In the genomic region with DNA sequence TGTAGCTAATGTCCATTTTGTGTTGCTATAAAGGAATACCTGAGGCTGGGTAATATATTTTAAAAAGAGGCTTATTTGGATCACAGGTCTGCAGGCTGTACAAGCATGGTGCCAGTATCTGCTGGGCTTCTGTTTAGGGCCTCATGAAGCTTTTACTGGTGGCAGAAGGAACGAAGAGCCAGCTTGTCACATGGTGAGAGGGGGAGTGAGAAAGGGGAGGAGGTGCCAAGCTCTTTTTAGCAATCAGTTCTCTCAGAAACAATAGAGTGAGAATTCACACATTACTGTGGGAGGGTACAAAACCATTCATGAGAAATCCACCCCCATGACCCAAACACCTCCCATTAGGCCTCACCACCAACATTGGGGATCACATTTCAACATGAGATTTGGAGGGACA, we compare ENCODE assay signal across 19 cellular contexts.
"Had no signal": no experiment of that assay in that cellular context is flagged by ENCODE, and none has a peak within 500 bp of the region (broad histone marks: within the 10 kb centered on the region; RNA-seq: fewer than 3 reads in every experiment).

No MANE protein-coding gene starts in this region.

- DNase-seq: cortex of kidney; effector memory CD8-positive, alpha-beta T cell; immature natural killer cell; islet precursor cell; left colon; left ventricle myocardium inferior; lower lobe of right lung; midbrain; naive thymus-derived CD8-positive, alpha-beta T cell; nephron progenitor cell; retina; right lobe of liver; small intestine; stimulated activated CD4-positive, alpha-beta T cell treated with anti-CD3 and anti-CD28 coated beads, Interleukin-15, amount 100 ng/mL, for 24 hours; stimulated activated CD4-positive, alpha-beta T cell treated with anti-CD3 and anti-CD28 coated beads, Interleukin-2, amount 100 ng/mL, for 48 hours; stimulated activated naive B cell treated with anti-CD40 and anti-IgM and Interleukin-4, amounts not matched to agents 10 μg/mL and 1 μg/mL and 100 μg/mL, for 72 hours; transverse colon had no signal

- H3K27ac ChIP-seq: left ventricle myocardium inferior, lower lobe of right lung, right lobe of liver, suprapubic skin, transverse colon, vagina had no signal

- H3K27me3 ChIP-seq: right lobe of liver, suprapubic skin, transverse colon, vagina had no signal

- H3K4me1 ChIP-seq: left ventricle myocardium inferior, lower lobe of right lung, right lobe of liver, suprapubic skin, transverse colon, vagina had no signal

- H3K36me3 ChIP-seq: left ventricle myocardium inferior, lower lobe of right lung, right lobe of liver, suprapubic skin, transverse colon, vagina had no signal

- H3K9me3 ChIP-seq: lower lobe of right lung, right lobe of liver, suprapubic skin, transverse colon, vagina had no signal

- H3K4me3 ChIP-seq: left ventricle myocardium inferior, lower lobe of right lung, right lobe of liver, suprapubic skin, transverse colon, vagina had no signal

- ATAC-seq: effector memory CD8-positive, alpha-beta T cell; left colon; lower lobe of right lung; naive thymus-derived CD8-positive, alpha-beta T cell; right lobe of liver; stimulated activated naive B cell treated with anti-CD40 and anti-IgM and Interleukin-4, amounts not matched to agents 10 μg/mL and 1 μg/mL and 100 μg/mL, for 72 hours had no signal
